13 cellular contexts compared by ENCODE assay signal in genomic region chr2:165897741-165898140, GRCh38. TPM values are rescaled to one million over a fixed set of nuclear protein-coding genes. Genes with fewer than 3 reads are reported as not detected.
DNase-seq lines count a peak whose midpoint lies in the region; ATAC-seq and TF ChIP-seq lines count a peak whose summit lies in the region.
"Had no signal": no experiment of that assay in that cellular context is flagged by ENCODE, and none has a peak within 500 bp of the region (broad histone marks: within the 10 kb centered on the region; RNA-seq: fewer than 3 reads in every experiment).

No MANE protein-coding gene starts in this region.

- H3K4me3 Mint-ChIP-seq in central memory CD8-positive, alpha-beta T cell: no peak overlapping the region
- H3K4me3 Mint-ChIP-seq in activated naive CD8-positive, alpha-beta T cell treated with anti-CD3 and anti-CD28 coated beads, Interleukin-2, amount 50 U/mL, for 24 hours: no peak overlapping the region
- H3K4me3 Mint-ChIP-seq: activated T-helper 1 cell treated with anti-CD3 and anti-CD28 coated beads, Interleukin-12 subunit alpha, Interleukin-12 subunit beta, Interleukin-2, Interleukin-4 antibody, amounts not matched to agents 30 ng/mL and 10 ng/mL and 1 ng/mL, durations not matched to agents 14 hours and 24 hours and 36 hours; memory B cell had no signal

- H3K9me3 Mint-ChIP-seq in central memory CD8-positive, alpha-beta T cell: no peaks in the 10 kb centered on the region
- H3K9me3 Mint-ChIP-seq in activated naive CD8-positive, alpha-beta T cell treated with anti-CD3 and anti-CD28 coated beads, Interleukin-2, amount 50 U/mL, for 24 hours: no peaks in the 10 kb centered on the region
- H3K9me3 Mint-ChIP-seq: activated T-helper 1 cell treated with anti-CD3 and anti-CD28 coated beads, Interleukin-12 subunit alpha, Interleukin-12 subunit beta, Interleukin-2, Interleukin-4 antibody, amounts not matched to agents 30 ng/mL and 10 ng/mL and 1 ng/mL, durations not matched to agents 14 hours and 24 hours and 36 hours; memory B cell had no signal

- no peaks in the 10 kb centered on the region for H3K27me3 ChIP-seq in Peyer's patch
- H3K27me3 ChIP-seq: sigmoid colon had no signal

- H3K9me3 ChIP-seq in Peyer's patch: no peaks in the 10 kb centered on the region
- H3K9me3 ChIP-seq: sigmoid colon had no signal

- ATAC-seq in GM18499 (IDR thresholded peaks at IDR 0.05; ENCODE audit: insufficient read depth, unreplicated experiment) (peak; percentile 62), GM21447 (IDR thresholded peaks at IDR 0.05; ENCODE audit: unreplicated experiment) (peak; percentile 60), HG03280 (IDR thresholded peaks at IDR 0.05; ENCODE audit: unreplicated experiment) (peak; percentile 30)
- no peak for ATAC-seq in central memory CD8-positive, alpha-beta T cell (replicated peaks; ENCODE audit: extremely low read depth, poor library complexity, severe bottlenecking)
- ATAC-seq in activated naive CD8-positive, alpha-beta T cell treated with anti-CD3 and anti-CD28 coated beads, Interleukin-2, amount 50 U/mL, for 24 hours: no peak

- H3K4me1 ChIP-seq in Peyer's patch: no peaks in the 10 kb centered on the region

- no peak overlapping the region for H3K4me3 ChIP-seq in Peyer's patch
- H3K4me3 ChIP-seq: sigmoid colon had no signal

- no peak for DNase-seq in central memory CD8-positive, alpha-beta T cell (ENCODE audit: low spot score in 2 of 2)
- no peak for DNase-seq in NCI-H524 (lab: John Stamatoyannopoulos, UW)
- DNase-seq in activated naive CD4-positive, alpha-beta T cell treated with anti-CD3 and anti-CD28 coated beads, Interleukin-2, amount 50 U/mL, for 16 hours: no peak
- DNase-seq in activated naive CD8-positive, alpha-beta T cell treated with anti-CD3 and anti-CD28 coated beads, Interleukin-2, amount 50 U/mL, for 24 hours: no peak
- DNase-seq in Peyer's patch: no peak
- DNase-seq: glutamatergic neuron, sigmoid colon, WERI-Rb-1 had no signal

- H3K27ac ChIP-seq in Peyer's patch: no peak overlapping the region
- H3K27ac ChIP-seq: sigmoid colon, WERI-Rb-1 had no signal

- no peaks in the 10 kb centered on the region for H3K27me3 Mint-ChIP-seq in central memory CD8-positive, alpha-beta T cell
- no peaks in the 10 kb centered on the region for H3K27me3 Mint-ChIP-seq in activated naive CD8-positive, alpha-beta T cell treated with anti-CD3 and anti-CD28 coated beads, Interleukin-2, amount 50 U/mL, for 24 hours
- H3K27me3 Mint-ChIP-seq: memory B cell had no signal

- no peak for TF ChIP-seq CTCF in Peyer's patch (IDR thresholded peaks at IDR 0.05)

- peaks cover 42% of the 10 kb centered on the region for H3K36me3 Mint-ChIP-seq in central memory CD8-positive, alpha-beta T cell (ENCODE audit: insufficient read depth)
- peaks cover 49% of the 10 kb centered on the region for H3K36me3 Mint-ChIP-seq in activated naive CD8-positive, alpha-beta T cell treated with anti-CD3 and anti-CD28 coated beads, Interleukin-2, amount 50 U/mL, for 24 hours (ENCODE audit: low read depth)

- H3K4me1 Mint-ChIP-seq in central memory CD8-positive, alpha-beta T cell: peaks cover 13% of the 10 kb centered on the region
- peaks cover 1% of the 10 kb centered on the region for H3K4me1 Mint-ChIP-seq in activated naive CD8-positive, alpha-beta T cell treated with anti-CD3 and anti-CD28 coated beads, Interleukin-2, amount 50 U/mL, for 24 hours

- H3K36me3 ChIP-seq in Peyer's patch: peaks cover 0 to 45% (median 0%) of the 10 kb centered on the region in 3 donors

- no peak for TF ChIP-seq POLR2A in Peyer's patch (IDR thresholded peaks at IDR 0.05)

- H3K27ac Mint-ChIP-seq in central memory CD8-positive, alpha-beta T cell (ENCODE audit: low read depth): peak overlapping the region; percentile 7
- no peak overlapping the region for H3K27ac Mint-ChIP-seq in activated naive CD8-positive, alpha-beta T cell treated with anti-CD3 and anti-CD28 coated beads, Interleukin-2, amount 50 U/mL, for 24 hours
- H3K27ac Mint-ChIP-seq: activated T-helper 1 cell treated with anti-CD3 and anti-CD28 coated beads, Interleukin-12 subunit alpha, Interleukin-12 subunit beta, Interleukin-2, Interleukin-4 antibody, amounts not matched to agents 30 ng/mL and 10 ng/mL and 1 ng/mL, durations not matched to agents 14 hours and 24 hours and 36 hours; memory B cell had no signal

RNA-seq across cellular contexts. Expression of gene TTC21B, which starts 55.8 kb away (rescaled TPM):
- 10 to 100 TPM; 14.2 to 47.9 (median 32.6) TPM for total RNA-seq in Peyer's patch

Comparison
In these comparisons a context has a peak if more than half of its experiments do, and no peak if none do; other contexts are left out.
1. ATAC-seq: peak in GM18499 (single experiment), GM21447 (single experiment) and HG03280 (single experiment); none in central memory CD8-positive, alpha-beta T cell (single experiment) and activated naive CD8-positive, alpha-beta T cell treated with anti-CD3 and anti-CD28 coated beads, Interleukin-2, amount 50 U/mL, for 24 hours (single experiment).